In genomic region chr20:44601801-44602204, GRCh38 we compare ENCODE assay signal across 10 cellular contexts. TPM values are rescaled to one million over a fixed set of nuclear protein-coding genes. Genes with fewer than 3 reads are reported as not detected.
DNase-seq lines count a peak whose midpoint lies in the region; ATAC-seq and TF ChIP-seq lines count a peak whose summit lies in the region.
"Had no signal": no experiment of that assay in that cellular context is flagged by ENCODE, and none has a peak within 500 bp of the region (broad histone marks: within the 10 kb centered on the region; RNA-seq: fewer than 3 reads in every experiment).

No MANE protein-coding gene starts in this region.

- H3K27me3 Mint-ChIP-seq in activated T-cell treated with anti-CD3 and anti-CD28 coated beads, Interleukin-2, amount 50 U/mL, for 4 hours (ENCODE audit: low read depth), result no peaks in the 10 kb centered on the region
- H3K27me3 Mint-ChIP-seq: activated CD4-positive, alpha-beta memory T cell treated with anti-CD3 and anti-CD28 coated beads for 36 hours had no signal

- peaks cover 9% of the 10 kb centered on the region for H4K20me1 ChIP-seq in osteoblast (ENCODE audit: insufficient read depth, low read length)

- H3K9me3 Mint-ChIP-seq in activated T-cell treated with anti-CD3 and anti-CD28 coated beads, Interleukin-2, amount 50 U/mL, for 4 hours, result no peaks in the 10 kb centered on the region
- H3K9me3 Mint-ChIP-seq: activated CD4-positive, alpha-beta memory T cell treated with anti-CD3 and anti-CD28 coated beads for 36 hours had no signal

- no peaks in the 10 kb centered on the region for H3K9me3 ChIP-seq in osteoblast (ENCODE audit: low read depth, low read length)

- H3K79me2 ChIP-seq in osteoblast (ENCODE audit: insufficient read depth, low read length), result peaks cover 23% of the 10 kb centered on the region

- H3K4me3 ChIP-seq in AG04449 (ENCODE audit: low read depth, low read length) (no peak overlapping the region), fibroblast of mammary gland (ENCODE audit: control insufficient read depth, low read depth, low read length) (no peak overlapping the region), osteoblast (ENCODE audit: insufficient read depth, low read length) (no peak overlapping the region)

- peaks cover 21% of the 10 kb centered on the region for H3K4me1 Mint-ChIP-seq in activated T-cell treated with anti-CD3 and anti-CD28 coated beads, Interleukin-2, amount 50 U/mL, for 4 hours (ENCODE audit: low read depth)

- peak overlapping the region; percentile 21 for H3K4me2 ChIP-seq in osteoblast (ENCODE audit: insufficient read depth, low read length)

- H3K4me1 ChIP-seq in osteoblast (ENCODE audit: insufficient read depth, low read length), result peaks cover 43% of the 10 kb centered on the region

- POLR2A ChIA-PET in AG04449 (lab: Yijun Ruan, JAX), result interaction anchor here (0.5 to 1.0 kb wide), 2 partner anchors 53 to 80 kb away, joined by 3 read pairs; partner anchors contain the start of gene SERINC3

- H2AFZ ChIP-seq in osteoblast (ENCODE audit: low read length), result no peak overlapping the region

- no peak overlapping the region for H3K4me3 Mint-ChIP-seq in activated T-cell treated with anti-CD3 and anti-CD28 coated beads, Interleukin-2, amount 50 U/mL, for 4 hours
- H3K4me3 Mint-ChIP-seq: activated CD4-positive, alpha-beta memory T cell treated with anti-CD3 and anti-CD28 coated beads for 36 hours had no signal

- CTCF ChIA-PET in AG04449 (lab: Yijun Ruan, JAX), result interaction anchor here (0.7 to 1.3 kb wide), 7 partner anchors 8 to 218 kb away, joined by 3 to 8 read pairs (median 4); partner anchors contain the start of gene PKIG

- no peaks in the 10 kb centered on the region for H3K36me3 Mint-ChIP-seq in activated T-cell treated with anti-CD3 and anti-CD28 coated beads, Interleukin-2, amount 50 U/mL, for 4 hours (ENCODE audit: insufficient read depth)
- H3K36me3 Mint-ChIP-seq: activated CD4-positive, alpha-beta memory T cell treated with anti-CD3 and anti-CD28 coated beads for 36 hours had no signal

- no peaks in the 10 kb centered on the region for H3K36me3 ChIP-seq in osteoblast (ENCODE audit: insufficient read depth, low read length)

- DNase-seq in AG04449 (ENCODE audit: low read depth, low spot score) (peak; percentile 56), fibroblast of mammary gland (ENCODE audit: low read depth) (peak; percentile 84), osteoblast (ENCODE audit: insufficient read length, low spot score, missing footprints) (peak; percentile 88), HuH-7 (ENCODE audit: low spot score) (no peak), SKM-1 (lab: John Stamatoyannopoulos, UW; ENCODE audit: unreplicated experiment) (no peak), NCI-H748 (lab: John Stamatoyannopoulos, UW; ENCODE audit: unreplicated experiment) (no peak)
- DNase-seq in activated T-cell treated with anti-CD3 and anti-CD28 coated beads, Interleukin-2, amount 50 U/mL, for 4 hours, result no peak
- DNase-seq: activated CD4-positive, alpha-beta memory T cell treated with anti-CD3 and anti-CD28 coated beads for 36 hours; Calu3 had no signal

- TF ChIP-seq CTCF in AG04449 (IDR thresholded peaks at IDR 0.05; ENCODE audit: insufficient read depth, low read length, missing control alignments) (no peak), fibroblast of mammary gland (conservative IDR thresholded peaks at IDR 0.05; ENCODE audit: control insufficient read depth, insufficient read depth, low read depth, low read length) (no peak), osteoblast (IDR thresholded peaks at IDR 0.05; ENCODE audit: extremely low read depth, low read depth, low read length) (no peak)

- no peak for ATAC-seq in activated T-cell treated with anti-CD3 and anti-CD28 coated beads, Interleukin-2, amount 50 U/mL, for 4 hours

- H3K27me3 ChIP-seq in osteoblast (ENCODE audit: insufficient read depth, low read length), result no peaks in the 10 kb centered on the region

- peak overlapping the region; percentile 75 for H3K27ac ChIP-seq in osteoblast (ENCODE audit: low read depth, low read length)

TF ChIP-seq in PFSK-1, 5 proteins besides CTCF, POLR2A, EP300 and RAD21:
- TF ChIP-seq SIN3A (IDR thresholded peaks at IDR 0.05; ENCODE audit: borderline replicate concordance, insufficient read depth, low read length) (peak; percentile 49; the same call in 1 of the 2 replicates), FOXP2 (optimal IDR thresholded peaks at IDR 0.05; ENCODE audit: borderline replicate concordance, extremely low read depth, extremely low read length, insufficient read depth) (no peak)
TF ChIP-seq in PFSK-1: peak in this region for 1.

RNA-seq across cellular contexts. Expression of gene PKIG, which starts 19.4 kb away (rescaled TPM):
- polyA plus RNA-seq in PFSK-1 (2012; ENCODE audit: insufficient read length, low read depth), result 35.7 TPM
- 94.6 and 107 TPM in 2 replicates for total RNA-seq in osteoblast
- 1 to 10 TPM; 2.1 to 3.5 (median 2.8) TPM for total RNA-seq in activated T-cell treated with anti-CD3 and anti-CD28 coated beads, Interleukin-2, amount 50 U/mL, for 4 hours

RNA-seq across cellular contexts. Expression of gene ADA, which starts 49.7 kb away (rescaled TPM):
- 63.4 TPM for polyA plus RNA-seq in PFSK-1 (2012; ENCODE audit: insufficient read length, low read depth)
- total RNA-seq in osteoblast, result 15.9 and 37.1 TPM in 2 replicates
- total RNA-seq in activated T-cell treated with anti-CD3 and anti-CD28 coated beads, Interleukin-2, amount 50 U/mL, for 4 hours, result 10 to 100 TPM in 2 of 3 donors, 1 to 10 TPM in 1; 8.8 to 13.5 (median 12.5) TPM

Comparison
In these comparisons a context has a peak if more than half of its experiments do, and no peak if none do; other contexts are left out.
1. DNase-seq: peak in AG04449 (single experiment), fibroblast of mammary gland (single experiment) and osteoblast (single experiment); none in activated T-cell treated with anti-CD3 and anti-CD28 coated beads, Interleukin-2, amount 50 U/mL, for 4 hours (single experiment), HuH-7 (single experiment), SKM-1 (single experiment) and NCI-H748 (single experiment).
2. RNA of gene PKIG, which starts 19.4 kb away (total RNA-seq): 94.6 to 107 TPM in osteoblast; 2.1 to 3.5 TPM in activated T-cell treated with anti-CD3 and anti-CD28 coated beads, Interleukin-2, amount 50 U/mL, for 4 hours; every median in the first group is over 10 times any median in the second.